28 cellular contexts compared by ENCODE assay signal in the genomic region with DNA sequence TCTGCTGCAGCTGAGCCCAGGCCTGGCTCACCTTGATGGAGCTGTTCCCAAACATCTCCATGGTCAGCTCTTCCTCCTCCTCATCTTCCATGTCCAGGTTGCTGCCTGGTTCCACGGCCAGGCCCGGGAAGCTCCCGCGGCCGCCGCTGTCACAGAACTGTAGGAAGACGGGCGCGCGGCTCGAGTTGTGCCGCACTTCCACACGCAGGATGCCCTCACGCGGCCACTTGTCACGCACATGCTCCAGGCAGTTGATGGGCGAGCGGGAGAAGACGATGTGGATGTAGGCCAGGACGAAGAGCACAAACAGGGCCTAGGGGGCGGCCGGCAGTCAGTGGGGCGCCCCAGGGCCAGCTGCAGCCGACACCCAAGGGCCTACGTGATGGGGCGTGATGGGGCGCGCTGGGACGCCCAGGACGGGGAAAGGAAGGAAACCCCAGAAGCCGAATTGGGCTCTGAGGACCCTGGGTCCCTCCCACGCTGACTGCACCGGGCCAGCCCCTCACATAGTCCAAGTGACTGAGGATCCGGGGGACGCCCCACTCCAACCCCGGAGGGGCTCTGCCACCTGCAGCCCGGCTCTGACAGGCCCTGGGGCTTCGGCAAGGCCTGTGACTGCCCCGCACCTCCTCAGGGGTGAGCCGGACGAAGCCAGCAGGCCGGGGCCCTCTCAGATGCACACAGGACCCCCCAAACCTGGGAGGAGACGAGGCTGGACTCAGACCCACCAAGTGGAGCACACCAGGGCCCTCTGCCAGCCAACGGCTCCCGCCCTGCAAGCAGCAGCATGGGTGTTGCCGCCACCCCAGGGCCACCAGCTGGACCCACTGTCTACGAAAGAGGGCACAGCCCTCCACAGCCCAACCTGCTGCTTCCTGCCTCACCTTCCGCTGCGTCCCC. TPM values are rescaled to one million over a fixed set of nuclear protein-coding genes. Genes with fewer than 3 reads are reported as not detected.
"Had no signal": no experiment of that assay in that cellular context is flagged by ENCODE, and none has a peak within 500 bp of the region (broad histone marks: within the 10 kb centered on the region; RNA-seq: fewer than 3 reads in every experiment).

No MANE protein-coding gene starts in this region.

- DNase-seq: activated CD4-positive, alpha-beta memory T cell treated with anti-CD3 and anti-CD28 coated beads, Interleukin-2, amount 10 ng/mL, durations not matched to agents 7 days and 5 days; activated CD4-positive, alpha-beta T cell treated with anti-CD3 and anti-CD28 coated beads for 48 hours; activated CD4-positive, CD25-positive, alpha-beta regulatory T cell; activated CD8-positive, alpha-beta memory T cell treated with anti-CD3 and anti-CD28 coated beads, Interleukin-2, amount 10 ng/mL, durations not matched to agents 7 days and 5 days; activated naive CD4-positive, alpha-beta T cell; activated naive CD8-positive, alpha-beta T cell treated with anti-CD3 and anti-CD28 coated beads for 36 hours; activated T-cell treated with anti-CD3 and anti-CD28 coated beads, Interleukin-2, amount 50 U/mL, for 1 hour; amniotic stem cell; foreskin fibroblast; hypothalamus; left ventricle myocardium superior; retina; stimulated activated CD4-positive, alpha-beta T cell treated with anti-CD3 and anti-CD28 coated beads, Interleukin-12 subunit alpha, Interleukin-12 subunit beta, amount 100 ng/mL, for 4 hours; stimulated activated CD4-positive, alpha-beta T cell treated with anti-CD3 and anti-CD28 coated beads, Interleukin-1b, Interleukin-23, amount 100 ng/mL, for 48 hours; stimulated activated CD8-positive, alpha-beta memory T cell treated with anti-CD3 and anti-CD28 coated beads, Interleukin-4, amount 100 ng/mL, for 48 hours; stimulated activated naive CD8-positive, alpha-beta T cell treated with anti-CD3 and anti-CD28 coated beads, Interleukin-15, Interleukin-2, amounts not matched to agents 100 U/mL and 50 U/mL, for 24 hours; T-cell; tibial artery had no signal

- H3K27ac ChIP-seq: cardiac muscle cell, epithelial cell of prostate, tibial artery had no signal

- ATAC-seq: activated CD8-positive, alpha-beta memory T cell treated with anti-CD3 and anti-CD28 coated beads, Interleukin-2, amount 10 ng/mL, durations not matched to agents 7 days and 5 days; activated T-helper 17 cell treated with anti-CD3 and anti-CD28 coated beads, Interleukin-2, amount 50 U/mL, for 72 hours; left ventricle myocardium superior; stimulated activated naive CD8-positive, alpha-beta T cell treated with anti-CD3 and anti-CD28 coated beads, Interleukin-15, Interleukin-2, amounts not matched to agents 100 U/mL and 50 U/mL, for 24 hours; T-cell had no signal

- FAIRE-seq: urothelium cell line had no signal

- H3K9me3 ChIP-seq: tibial artery had no signal

- H3K27me3 ChIP-seq: cardiac muscle cell, tibial artery had no signal

- H3K4me3 ChIP-seq: cardiac muscle cell, tibial artery had no signal

RNA-seq across cellular contexts. Expression of gene RNU6-2, which starts 6.9 kb away (rescaled TPM):
- total RNA-seq: activated CD4-positive, alpha-beta memory T cell treated with anti-CD3 and anti-CD28 coated beads, Interleukin-2, amount 10 ng/mL, durations not matched to agents 7 days and 5 days; activated CD8-positive, alpha-beta memory T cell treated with anti-CD3 and anti-CD28 coated beads, Interleukin-2, amount 10 ng/mL, durations not matched to agents 7 days and 5 days; activated naive CD8-positive, alpha-beta T cell treated with anti-CD3 and anti-CD28 coated beads for 36 hours; activated T-helper 17 cell treated with anti-CD3 and anti-CD28 coated beads, Interleukin-2, amount 50 U/mL, for 72 hours; cardiac muscle cell; dermis microvascular lymphatic vessel endothelial cell; kidney epithelial cell; left ventricle myocardium superior; myocyte; omental fat pad; posterior vena cava; T-cell had no signal
- polyA plus RNA-seq: cardiac muscle cell, neural cell had no signal

RNA-seq across cellular contexts. Expression of gene GRIN3B, which starts 14.2 kb away (rescaled TPM):
- total RNA-seq: activated CD8-positive, alpha-beta memory T cell treated with anti-CD3 and anti-CD28 coated beads, Interleukin-2, amount 10 ng/mL, durations not matched to agents 7 days and 5 days; activated naive CD8-positive, alpha-beta T cell treated with anti-CD3 and anti-CD28 coated beads for 36 hours; left ventricle myocardium superior had no signal
